Comparison of ENCODE assay signal across 21 cellular contexts in genomic region chr16:20814761-20815160, GRCh38. TPM values are rescaled to one million over a fixed set of nuclear protein-coding genes. Genes with fewer than 3 reads are reported as not detected.
DNase-seq lines count a peak whose midpoint lies in the region; ATAC-seq, FAIRE-seq and TF ChIP-seq lines count a peak whose summit lies in the region.
"Had no signal": no experiment of that assay in that cellular context is flagged by ENCODE, and none has a peak within 500 bp of the region (broad histone marks: within the 10 kb centered on the region; RNA-seq: fewer than 3 reads in every experiment).

No MANE protein-coding gene starts in this region.

- H3K4me1 ChIP-seq in endothelial cell of umbilical vein (ENCODE audit: control insufficient read depth, extremely low read depth, insufficient read depth, low read length), result peaks cover 11% of the 10 kb centered on the region
- H3K4me1 ChIP-seq: prostate gland, testis had no signal

- no peaks in the 10 kb centered on the region for H4K20me1 ChIP-seq in endothelial cell of umbilical vein (replicated peaks; ENCODE audit: control insufficient read depth, extremely low read depth, insufficient read depth, low read length)

- no peaks in the 10 kb centered on the region for H3K79me2 ChIP-seq in endothelial cell of umbilical vein (ENCODE audit: control insufficient read depth, insufficient read depth, low read length)

- peak overlapping the region; percentile 15 for H2AFZ ChIP-seq in endothelial cell of umbilical vein (ENCODE audit: low read depth, low read length)
- H2AFZ ChIP-seq: GM23248 had no signal

- intact Hi-C loops in endothelial cell of umbilical vein (cut with micrococcal nuclease), result no loop called here

- DNase-seq in DMS 273 treated with DMSO at 0.1 percent for 48 hours (lab: John Stamatoyannopoulos, UW) (peak; percentile 63), NCI-H446 treated with DMSO at 0.1 percent for 48 hours (lab: John Stamatoyannopoulos, UW) (peak; percentile 64), endothelial cell of umbilical vein (ENCODE audit: low read depth, low spot score) (peak; percentile 97), Kasumi-1 (lab: John Stamatoyannopoulos, UW) (no peak), brain microvascular endothelial cell (no peak)
- DNase-seq: activated B cell treated with CpG ODN at 0.5 μM for 24 hours; activated effector memory CD4-positive, alpha-beta T cell treated with Interleukin-2 at 50 U/mL for 16 hours; AML-193; aorta; GM23248; hypothalamus; MM.1S; naive B cell; SHP77; small intestine; stimulated activated CD4-positive, alpha-beta T cell treated with anti-CD3 and anti-CD28 coated beads, Interleukin-4, amount 100 ng/mL, for 1 hour; testis had no signal

- in situ Hi-C loops in brain microvascular endothelial cell (cut with HindIII; ENCODE audit: low pct_ligation_motif_present, low sequenced_read_pairs), result no loop called here

- H3K27me3 ChIP-seq in endothelial cell of umbilical vein (ENCODE audit: control insufficient read depth in 2 of 2, insufficient read depth in 2 of 2, low read length in 2 of 2), result no peaks in the 10 kb centered on the region
- no peaks in the 10 kb centered on the region for H3K27me3 ChIP-seq in brain microvascular endothelial cell (replicated peaks)
- H3K27me3 ChIP-seq: testis had no signal

- H3K4me2 ChIP-seq in endothelial cell of umbilical vein (ENCODE audit: insufficient read depth, low read length), result no peak overlapping the region

- dilution Hi-C loops in endothelial cell of umbilical vein (cut with MboI; ENCODE audit: extremely low pct_ligation_motif_present, low sequenced_read_pairs), result no loop called here

- no peak for TF ChIP-seq CTCF in endothelial cell of umbilical vein (IDR thresholded peaks at IDR 0.05; ENCODE audit: extremely low read depth in 1 of 2, insufficient read depth in 1 of 2, low read depth in 1 of 2, low read length in 2 of 2)
- TF ChIP-seq CTCF in brain microvascular endothelial cell (IDR thresholded peaks at IDR 0.05; ENCODE audit: low read depth, low read length, missing control alignments), result no peak

- peak overlapping the region; percentile 40 for H3K9ac ChIP-seq in endothelial cell of umbilical vein (replicated peaks; ENCODE audit: extremely low read depth, insufficient read depth, low read length)
- H3K9ac ChIP-seq: GM23248 had no signal

- no peak for TF ChIP-seq POLR2A in endothelial cell of umbilical vein (IDR thresholded peaks at IDR 0.05; ENCODE audit: low read depth, low read length)

- peak overlapping the region; percentile 44 for H3K27ac ChIP-seq in endothelial cell of umbilical vein (ENCODE audit: insufficient read depth, low read depth, low read length)
- no peak overlapping the region for H3K27ac ChIP-seq in brain microvascular endothelial cell
- H3K27ac ChIP-seq: GM23248, prostate gland, testis had no signal

- CTCF ChIA-PET in endothelial cell of umbilical vein (lab: Charles Lee), result interaction anchor here (0.9 to 2.3 kb wide), 6 partner anchors 8 to 53 kb away, joined by 3 to 9 read pairs (median 3); partner anchors contain the start of genes ERI2 and REXO5

- POLR2A ChIA-PET in endothelial cell of umbilical vein (lab: Charles Lee), result no interaction called here

- peaks cover 0 to 2% of the 10 kb centered on the region in 2 experiments for H3K36me3 ChIP-seq in endothelial cell of umbilical vein (ENCODE audit: control insufficient read depth in 2 of 2, extremely low read depth in 1 of 2, insufficient read depth in 2 of 2, low read length in 2 of 2)
- H3K36me3 ChIP-seq in brain microvascular endothelial cell (replicated peaks), result no peaks in the 10 kb centered on the region
- H3K36me3 ChIP-seq: prostate gland had no signal

- no peaks in the 10 kb centered on the region for H3K9me3 ChIP-seq in endothelial cell of umbilical vein (replicated peaks; ENCODE audit: control insufficient read depth, insufficient read depth, low read length)
- H3K9me3 ChIP-seq: prostate gland, testis had no signal

- BruUV-seq in endothelial cell of umbilical vein (replicated peaks; lab: Mats Ljungman, UMichigan), result no TSS peak

- H3K9me1 ChIP-seq in endothelial cell of umbilical vein (replicated peaks; ENCODE audit: control insufficient read depth, extremely low read depth, insufficient read depth, low read length), result no peaks in the 10 kb centered on the region

- H3K4me3 ChIP-seq in endothelial cell of umbilical vein (replicated peaks in 1 of 3; ENCODE audit: insufficient read depth in 1 of 3, low read depth in 1 of 3, low read length in 3 of 3) (no peak overlapping the region), brain microvascular endothelial cell (ENCODE audit: low read depth, low read length) (no peak overlapping the region)
- H3K4me3 ChIP-seq: GM23248, prostate gland, testis had no signal

- FAIRE-seq in endothelial cell of umbilical vein (lab: Jason Lieb, UNC), result peak; percentile 71
- FAIRE-seq: colon, small intestine had no signal

- ATAC-seq in GM18868 (IDR thresholded peaks at IDR 0.05; ENCODE audit: unreplicated experiment), result peak; percentile 45
- ATAC-seq in GM21529 (IDR thresholded peaks at IDR 0.05; ENCODE audit: unreplicated experiment), result no peak

TF ChIP-seq in endothelial cell of umbilical vein, 7 proteins besides CTCF, POLR2A, EP300 and RAD21:
- no peak for TF ChIP-seq EZH2 (IDR thresholded peaks at IDR 0.05; ENCODE audit: borderline replicate concordance, low read depth, low read length, severe bottlenecking)

RNA-seq across cellular contexts. Expression of gene REXO5, which starts 8.4 kb away (rescaled TPM):
- 7.4 and 11.5 TPM in 2 replicates for total RNA-seq in endothelial cell of umbilical vein
- polyA plus RNA-seq in endothelial cell of umbilical vein, result 2.1 and 2.3 TPM in 2 replicates
- 3.0 TPM in 2 replicates for polyA plus RNA-seq in endothelial cell of umbilical vein (2011; cell fraction: cytosol; rRNA removed)
- 17.4 and 19.8 TPM in 2 replicates for polyA plus RNA-seq in endothelial cell of umbilical vein (2011; cell fraction: nucleus; rRNA removed)
- 2.9 and 3.5 TPM in 2 replicates for polyA plus RNA-seq in endothelial cell of umbilical vein (2012)
- 13.6 and 14.2 TPM in 2 replicates for polyA minus RNA-seq in endothelial cell of umbilical vein
- 4.2 TPM for polyA minus RNA-seq in endothelial cell of umbilical vein (2011; cell fraction: cytosol; rRNA and poly(A)+ RNA removed)
- polyA minus RNA-seq in endothelial cell of umbilical vein (2011; cell fraction: nucleus; rRNA and poly(A)+ RNA removed), result 17.9 and 19.8 TPM in 2 replicates

RNA-seq across cellular contexts. Expression of gene ERI2, which starts 8.5 kb away (rescaled TPM):
- 8.9 and 9.3 TPM in 2 replicates for total RNA-seq in endothelial cell of umbilical vein
- polyA plus RNA-seq in endothelial cell of umbilical vein, result 6.6 and 16.1 TPM in 2 replicates
- 3.9 and 4.4 TPM in 2 replicates for polyA plus RNA-seq in endothelial cell of umbilical vein (2011; cell fraction: cytosol; rRNA removed)
- 6.9 and 10.9 TPM in 2 replicates for polyA plus RNA-seq in endothelial cell of umbilical vein (2011; cell fraction: nucleus; rRNA removed)
- 5.0 and 5.3 TPM in 2 replicates for polyA plus RNA-seq in endothelial cell of umbilical vein (2012)
- polyA minus RNA-seq in endothelial cell of umbilical vein, result 5.1 and 6.1 TPM in 2 replicates
- 10.1 TPM for polyA minus RNA-seq in endothelial cell of umbilical vein (2011; cell fraction: cytosol; rRNA and poly(A)+ RNA removed)
- 4.1 and 5.4 TPM in 2 replicates for polyA minus RNA-seq in endothelial cell of umbilical vein (2011; cell fraction: nucleus; rRNA and poly(A)+ RNA removed)

RNA-seq across cellular contexts. Expression of gene ACSM3, which starts 50.9 kb away (rescaled TPM):
- 10.2 and 37.3 TPM in 2 replicates for total RNA-seq in endothelial cell of umbilical vein
- polyA plus RNA-seq in endothelial cell of umbilical vein, result 23.7 and 33.2 TPM in 2 replicates
- 13.6 and 15.3 TPM in 2 replicates for polyA plus RNA-seq in endothelial cell of umbilical vein (2011; cell fraction: cytosol; rRNA removed)
- 135 and 144 TPM in 2 replicates for polyA plus RNA-seq in endothelial cell of umbilical vein (2011; cell fraction: nucleus; rRNA removed)
- 11.6 and 19.5 TPM in 2 replicates for polyA plus RNA-seq in endothelial cell of umbilical vein (2012)
- polyA minus RNA-seq in endothelial cell of umbilical vein, result 123 and 157 TPM in 2 replicates
- not detected for polyA minus RNA-seq in endothelial cell of umbilical vein (2011; cell fraction: cytosol; rRNA and poly(A)+ RNA removed)
- polyA minus RNA-seq in endothelial cell of umbilical vein (2011; cell fraction: nucleus; rRNA and poly(A)+ RNA removed), result 131 and 193 TPM in 2 replicates

Comparison
In these comparisons a context has a peak if more than half of its experiments do, and no peak if none do; other contexts are left out.
1. DNase-seq: peak in DMS 273 treated with DMSO at 0.1 percent for 48 hours (single experiment), NCI-H446 treated with DMSO at 0.1 percent for 48 hours (single experiment) and endothelial cell of umbilical vein (single experiment); none in Kasumi-1 (0 of 2) and brain microvascular endothelial cell (single experiment).